Comparison of ENCODE assay signal across 28 cellular contexts in the genomic region with DNA sequence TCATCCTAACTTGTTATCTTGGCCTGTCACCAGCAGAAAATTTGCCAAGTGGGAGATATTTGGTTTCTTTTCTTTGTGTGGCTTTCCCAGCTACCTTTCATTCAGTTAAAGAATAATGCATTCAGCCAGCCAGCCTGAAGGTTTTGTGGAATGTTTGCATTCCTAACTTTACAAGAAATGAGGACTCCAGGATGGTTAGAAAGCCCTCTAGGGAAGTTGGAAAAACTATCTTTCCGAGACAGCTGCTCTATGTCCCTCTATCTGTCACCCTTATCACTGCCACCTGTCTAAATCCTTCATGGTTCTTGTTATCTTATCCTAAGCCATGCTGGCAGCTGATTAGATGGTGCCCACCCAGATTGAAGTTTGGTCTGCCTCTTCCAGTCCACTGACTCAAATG.
"Had no signal": no experiment of that assay in that cellular context is flagged by ENCODE, and none has a peak within 500 bp of the region (broad histone marks: within the 10 kb centered on the region; RNA-seq: fewer than 3 reads in every experiment).

No MANE protein-coding gene starts in this region.

- DNase-seq: activated CD4-positive, alpha-beta memory T cell treated with anti-CD3 and anti-CD28 coated beads for 36 hours; activated CD4-positive, alpha-beta T cell treated with anti-CD3 and anti-CD28 coated beads for 36 hours; activated CD4-positive, alpha-beta T cell treated with anti-CD3 and anti-CD28 coated beads, Interleukin-2, amount 50 U/mL, for 1 hour; activated CD8-positive, alpha-beta memory T cell treated with anti-CD3 and anti-CD28 coated beads, Interleukin-2, amount 50 U/mL, for 4 hours; activated gamma-delta T cell treated with Interleukin-2 at 50 U/mL for 16 hours; activated naive CD4-positive, alpha-beta T cell treated with anti-CD3 and anti-CD28 coated beads for 36 hours; activated naive CD8-positive, alpha-beta T cell treated with anti-CD3 and anti-CD28 coated beads, Interleukin-2, amount 50 U/mL, for 24 hours; activated T-cell treated with anti-CD3 and anti-CD28 coated beads for 4 hours; activated T-cell treated with anti-CD3 and anti-CD28 coated beads, Interleukin-2, amount 50 U/mL, for 4 hours; anterior cingulate cortex; NCI-H1048; NCI-H1105 treated with DMSO at 0.1 percent for 48 hours; NCI-H1436; NCI-H1694; NCI-H1930; NCI-H2081 treated with DMSO at 0.1 percent for 48 hours; NCI-H226; NCI-H524 treated with DMSO at 0.1 percent for 48 hours; PC-9; SIG-M5 had no signal

- H2AFZ ChIP-seq: PC-9 had no signal

- H3K27ac ChIP-seq: PC-9, RWPE1 had no signal

- H3K4me1 Mint-ChIP-seq: activated CD4-positive, alpha-beta T cell treated with anti-CD3 and anti-CD28 coated beads for 36 hours; activated naive CD8-positive, alpha-beta T cell treated with anti-CD3 and anti-CD28 coated beads, Interleukin-2, amount 50 U/mL, for 24 hours; brain; WTC11 had no signal

- H3K4me3 Mint-ChIP-seq: activated CD4-positive, alpha-beta memory T cell treated with anti-CD3 and anti-CD28 coated beads for 36 hours; activated CD4-positive, alpha-beta T cell treated with anti-CD3 and anti-CD28 coated beads for 36 hours; activated naive CD4-positive, alpha-beta T cell treated with anti-CD3 and anti-CD28 coated beads for 36 hours; activated naive CD8-positive, alpha-beta T cell; activated naive CD8-positive, alpha-beta T cell treated with anti-CD3 and anti-CD28 coated beads, Interleukin-2, amount 50 U/mL, for 24 hours; activated T-cell treated with anti-CD3 and anti-CD28 coated beads, Interleukin-2, amount 50 U/mL, for 4 hours; activated T-helper 1 cell treated with anti-CD3 and anti-CD28 coated beads, Interleukin-12 subunit alpha, Interleukin-12 subunit beta, Interleukin-2, Interleukin-4 antibody, amounts not matched to agents 30 ng/mL and 10 ng/mL and 1 ng/mL, durations not matched to agents 14 hours and 24 hours and 36 hours; brain; T-helper 2 cell treated with Interferon-gamma antibody and Interleukin-4, amounts not matched to agents 5 μg/mL and 100 μg/mL, for 36 hours; WTC11 had no signal

- H3K9me3 Mint-ChIP-seq: activated CD4-positive, alpha-beta memory T cell treated with anti-CD3 and anti-CD28 coated beads for 36 hours; activated naive CD4-positive, alpha-beta T cell treated with anti-CD3 and anti-CD28 coated beads for 36 hours; activated naive CD8-positive, alpha-beta T cell treated with anti-CD3 and anti-CD28 coated beads, Interleukin-2, amount 50 U/mL, for 24 hours; activated T-cell treated with anti-CD3 and anti-CD28 coated beads, Interleukin-2, amount 50 U/mL, for 4 hours; activated T-helper 1 cell treated with anti-CD3 and anti-CD28 coated beads, Interleukin-12 subunit alpha, Interleukin-12 subunit beta, Interleukin-2, Interleukin-4 antibody, amounts not matched to agents 30 ng/mL and 10 ng/mL and 1 ng/mL, durations not matched to agents 14 hours and 24 hours and 36 hours; T-helper 2 cell treated with Interferon-gamma antibody and Interleukin-4, amounts not matched to agents 5 μg/mL and 100 μg/mL, for 36 hours; WTC11 had no signal

- H3K36me3 Mint-ChIP-seq: activated CD4-positive, alpha-beta memory T cell treated with anti-CD3 and anti-CD28 coated beads for 36 hours; activated naive CD8-positive, alpha-beta T cell; brain; WTC11 had no signal

- ATAC-seq: activated CD4-positive, alpha-beta T cell treated with anti-CD3 and anti-CD28 coated beads for 36 hours; activated CD4-positive, CD25-positive, alpha-beta regulatory T cell treated with anti-CD3 and anti-CD28 coated beads, Interleukin-2, amount 50 U/mL, for 24 hours; activated naive CD8-positive, alpha-beta T cell treated with anti-CD3 and anti-CD28 coated beads, Interleukin-2, amount 50 U/mL, for 24 hours; activated T-cell treated with anti-CD3 and anti-CD28 coated beads, Interleukin-2, amount 50 U/mL, for 4 hours; Right ventricle myocardium inferior; WTC11 had no signal

- H3K27me3 Mint-ChIP-seq: activated CD4-positive, alpha-beta memory T cell treated with anti-CD3 and anti-CD28 coated beads for 36 hours; activated CD4-positive, alpha-beta T cell treated with anti-CD3 and anti-CD28 coated beads for 36 hours; activated naive CD8-positive, alpha-beta T cell; activated naive CD8-positive, alpha-beta T cell treated with anti-CD3 and anti-CD28 coated beads, Interleukin-2, amount 50 U/mL, for 24 hours; brain had no signal

- H3K4me3 ChIP-seq: PC-9 had no signal

- H3K27ac Mint-ChIP-seq: activated CD4-positive, alpha-beta memory T cell treated with anti-CD3 and anti-CD28 coated beads for 36 hours; activated CD4-positive, alpha-beta T cell treated with anti-CD3 and anti-CD28 coated beads for 36 hours; activated naive CD4-positive, alpha-beta T cell treated with anti-CD3 and anti-CD28 coated beads for 36 hours; activated naive CD8-positive, alpha-beta T cell; activated naive CD8-positive, alpha-beta T cell treated with anti-CD3 and anti-CD28 coated beads, Interleukin-2, amount 50 U/mL, for 24 hours; activated T-helper 1 cell treated with anti-CD3 and anti-CD28 coated beads, Interleukin-12 subunit alpha, Interleukin-12 subunit beta, Interleukin-2, Interleukin-4 antibody, amounts not matched to agents 30 ng/mL and 10 ng/mL and 1 ng/mL, durations not matched to agents 14 hours and 24 hours and 36 hours; brain; T-helper 2 cell treated with Interferon-gamma antibody and Interleukin-4, amounts not matched to agents 5 μg/mL and 100 μg/mL, for 36 hours; WTC11 had no signal

- H3K4me2 ChIP-seq: PC-9 had no signal
